In the genomic region with DNA sequence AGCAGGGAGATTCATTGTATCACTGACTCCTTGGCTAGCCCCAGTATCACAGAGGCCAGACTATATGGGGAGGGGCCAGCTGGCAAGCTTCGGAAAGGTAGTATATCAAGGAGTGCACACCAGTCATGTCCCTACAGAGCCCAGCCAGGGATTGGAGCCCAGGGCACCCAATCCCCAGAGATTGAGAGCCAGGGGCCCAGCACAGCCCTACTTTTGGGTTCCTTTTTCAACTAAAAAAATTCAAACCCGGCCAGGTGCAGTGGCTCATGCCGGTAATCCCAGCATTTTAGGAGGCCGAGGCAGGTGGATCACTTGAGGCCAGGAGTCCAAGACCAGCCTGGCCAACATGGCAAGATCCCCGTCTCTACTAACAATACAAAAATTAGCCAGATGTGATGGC, we compare ENCODE assay signal across 1 cellular context.
TF ChIP-seq lines count a peak whose summit lies in the region.

No MANE protein-coding gene starts in this region.

TF ChIP-seq in HEK293T, 16 proteins besides CTCF, POLR2A, EP300 and RAD21:
- TF ChIP-seq LEF1 (IDR thresholded peaks at IDR 0.05; ENCODE audit: borderline replicate concordance), result no peak
- TF ChIP-seq L3MBTL2 (conservative IDR thresholded peaks at IDR 0.05), result no peak
- TF ChIP-seq FOXK2 (IDR thresholded peaks at IDR 0.05), result no peak
- no peak for TF ChIP-seq BHLHE40 (IDR thresholded peaks at IDR 0.05; ENCODE audit: borderline replicate concordance)
- TF ChIP-seq HDGF (IDR thresholded peaks at IDR 0.05; ENCODE audit: borderline replicate concordance), result no peak
- TF ChIP-seq NFRKB (IDR thresholded peaks at IDR 0.05), result no peak
- no peak for TF ChIP-seq ARNT (IDR thresholded peaks at IDR 0.05)
- no peak for TF ChIP-seq FOXM1 (IDR thresholded peaks at IDR 0.05; ENCODE audit: borderline replicate concordance)
- TF ChIP-seq SUZ12 (IDR thresholded peaks at IDR 0.05), result no peak
- no peak for TF ChIP-seq TARDBP (IDR thresholded peaks at IDR 0.05)
- no peak for TF ChIP-seq ZNF384 (IDR thresholded peaks at IDR 0.05)
- TF ChIP-seq SP1 (IDR thresholded peaks at IDR 0.05), result no peak
- no peak for TF ChIP-seq CTBP1 (IDR thresholded peaks at IDR 0.05; ENCODE audit: borderline replicate concordance)
- TF ChIP-seq FOXA1 (IDR thresholded peaks at IDR 0.05), result no peak
- TF ChIP-seq ELF4 (IDR thresholded peaks at IDR 0.05), result no peak
- TF ChIP-seq, protein P1, sequence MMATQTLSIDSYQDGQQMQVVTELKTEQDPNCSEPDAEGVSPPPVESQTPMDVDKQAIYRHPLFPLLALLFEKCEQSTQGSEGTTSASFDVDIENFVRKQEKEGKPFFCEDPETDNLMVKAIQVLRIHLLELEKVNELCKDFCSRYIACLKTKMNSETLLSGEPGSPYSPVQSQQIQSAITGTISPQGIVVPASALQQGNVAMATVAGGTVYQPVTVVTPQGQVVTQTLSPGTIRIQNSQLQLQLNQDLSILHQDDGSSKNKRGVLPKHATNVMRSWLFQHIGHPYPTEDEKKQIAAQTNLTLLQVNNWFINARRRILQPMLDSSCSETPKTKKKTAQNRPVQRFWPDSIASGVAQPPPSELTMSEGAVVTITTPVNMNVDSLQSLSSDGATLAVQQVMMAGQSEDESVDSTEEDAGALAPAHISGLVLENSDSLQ (IDR thresholded peaks at IDR 0.05), result no peak
